1 cellular context compared by ENCODE assay signal in genomic region chr16:1285669-1286491, GRCh38.
TF ChIP-seq lines count a peak whose summit lies in the region.

No MANE protein-coding gene starts in this region.

TF ChIP-seq in H1, 55 proteins besides CTCF, POLR2A, EP300 and RAD21:
- TF ChIP-seq POU5F1 (IDR thresholded peaks at IDR 0.05; ENCODE audit: low read depth, low read length) (no peak), EGR1 (IDR thresholded peaks at IDR 0.05; ENCODE audit: borderline replicate concordance, low read depth, low read length) (no peak), BRCA1 (IDR thresholded peaks at IDR 0.05; ENCODE audit: low read depth, low read length) (no peak), GABPA (IDR thresholded peaks at IDR 0.05; ENCODE audit: borderline replicate concordance, insufficient read depth, low read length) (no peak), CTBP2 (IDR thresholded peaks at IDR 0.05; ENCODE audit: borderline replicate concordance, insufficient read depth, insufficient read length, low read length) (no peak), ASH2L (IDR thresholded peaks at IDR 0.05; ENCODE audit: low read length) (no peak), SIRT6 (IDR thresholded peaks at IDR 0.05; ENCODE audit: low read length) (no peak), CBX8 (IDR thresholded peaks at IDR 0.05; ENCODE audit: borderline replicate concordance, low read depth, low read length) (no peak), SP1 (IDR thresholded peaks at IDR 0.05; ENCODE audit: low read depth, low read length) (no peak), JUND (IDR thresholded peaks at IDR 0.05; ENCODE audit: low read length) (no peak), PHF8 (conservative IDR thresholded peaks at IDR 0.05; ENCODE audit: low read depth, low read length) (no peak), CBX5 (IDR thresholded peaks at IDR 0.05; ENCODE audit: low read depth, low read length) (no peak)
